In the genomic region with DNA sequence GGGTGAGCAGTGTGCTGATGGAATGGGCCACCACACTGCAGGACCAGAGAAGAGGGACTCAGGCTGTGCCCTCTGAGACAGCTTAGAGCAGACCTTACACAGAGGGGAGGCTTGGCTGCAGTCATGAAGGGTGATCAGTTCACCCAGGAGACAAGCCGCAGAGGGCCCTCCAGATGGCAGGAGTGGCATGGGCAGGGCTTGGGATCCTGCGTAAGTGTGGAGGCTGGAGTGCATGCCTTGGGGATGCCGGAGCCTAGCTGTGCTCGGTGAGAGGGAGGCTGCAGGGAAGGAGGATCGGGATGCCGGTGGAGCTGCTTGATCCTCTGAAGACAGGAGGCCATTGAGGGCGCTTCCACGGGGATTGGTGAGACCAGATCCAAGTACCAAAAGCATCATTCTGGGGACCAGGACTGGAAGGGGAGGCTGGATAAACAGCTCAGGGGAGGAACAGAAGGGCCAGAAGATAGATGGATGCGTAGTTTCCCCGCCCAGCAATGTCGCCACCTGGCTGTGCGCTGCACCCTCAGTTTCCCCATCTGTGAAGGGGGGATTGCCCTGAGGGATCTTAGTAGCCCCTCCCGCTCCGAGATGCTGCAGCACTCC, we compare ENCODE assay signal across 20 cellular contexts.
"Had no signal": no experiment of that assay in that cellular context is flagged by ENCODE, and none has a peak within 500 bp of the region (broad histone marks: within the 10 kb centered on the region; RNA-seq: fewer than 3 reads in every experiment).

No MANE protein-coding gene starts in this region.

- ATAC-seq: activated CD4-positive, alpha-beta T cell treated with anti-CD3 and anti-CD28 coated beads for 36 hours; psoas muscle; stimulated activated memory B cell treated with anti-CD40 and anti-IgM and Interleukin-4, amounts not matched to agents 10 μg/mL and 1 μg/mL and 100 μg/mL, for 72 hours; WTC11 had no signal

- H3K27ac Mint-ChIP-seq: activated CD4-positive, alpha-beta T cell treated with anti-CD3 and anti-CD28 coated beads for 36 hours; activated naive CD8-positive, alpha-beta T cell; activated T-helper 1 cell treated with anti-CD3 and anti-CD28 coated beads, Interleukin-12 subunit alpha, Interleukin-12 subunit beta, Interleukin-2, Interleukin-4 antibody, amounts not matched to agents 30 ng/mL and 10 ng/mL and 1 ng/mL, durations not matched to agents 14 hours and 24 hours and 36 hours; endodermal cell; nephron progenitor cell; stimulated activated memory B cell treated with anti-CD40 and anti-IgM and Interleukin-4, amounts not matched to agents 10 μg/mL and 1 μg/mL and 100 μg/mL, for 72 hours; type B pancreatic cell; WTC11 had no signal

- DNase-seq: activated CD4-positive, alpha-beta T cell treated with anti-CD3 and anti-CD28 coated beads for 36 hours; activated CD4-positive, alpha-beta T cell treated with anti-CD3 and anti-CD28 coated beads, Interleukin-2, amount 50 U/mL, for 48 hours; activated gamma-delta T cell treated with Interleukin-2 at 50 U/mL for 16 hours; activated T-cell treated with anti-CD3 and anti-CD28 coated beads for 4 hours; endodermal cell; glutamatergic neuron; islet precursor cell; nephron progenitor cell; psoas muscle; stimulated activated CD4-positive, alpha-beta T cell treated with anti-CD3 and anti-CD28 coated beads, Interleukin-4, amount 100 ng/mL, for 24 hours; testis had no signal

- H3K4me2 ChIP-seq: smooth muscle cell had no signal

- H3K27ac ChIP-seq: cardiac muscle cell, epithelial cell of prostate, foreskin keratinocyte, psoas muscle, testis had no signal

- H3K4me1 Mint-ChIP-seq: activated CD4-positive, alpha-beta T cell treated with anti-CD3 and anti-CD28 coated beads for 36 hours; nephron progenitor cell; stimulated activated memory B cell treated with anti-CD40 and anti-IgM and Interleukin-4, amounts not matched to agents 10 μg/mL and 1 μg/mL and 100 μg/mL, for 72 hours had no signal

- H3K27me3 ChIP-seq: testis had no signal

- H3K9me3 Mint-ChIP-seq: activated T-helper 1 cell treated with anti-CD3 and anti-CD28 coated beads, Interleukin-12 subunit alpha, Interleukin-12 subunit beta, Interleukin-2, Interleukin-4 antibody, amounts not matched to agents 30 ng/mL and 10 ng/mL and 1 ng/mL, durations not matched to agents 14 hours and 24 hours and 36 hours; endodermal cell; nephron progenitor cell; stimulated activated memory B cell treated with anti-CD40 and anti-IgM and Interleukin-4, amounts not matched to agents 10 μg/mL and 1 μg/mL and 100 μg/mL, for 72 hours; type B pancreatic cell; WTC11 had no signal

- H3K36me3 Mint-ChIP-seq: activated naive CD8-positive, alpha-beta T cell; stimulated activated memory B cell treated with anti-CD40 and anti-IgM and Interleukin-4, amounts not matched to agents 10 μg/mL and 1 μg/mL and 100 μg/mL, for 72 hours; type B pancreatic cell; WTC11 had no signal

- H3K36me3 ChIP-seq: cardiac muscle cell had no signal

- H3K4me3 Mint-ChIP-seq: activated CD4-positive, alpha-beta T cell treated with anti-CD3 and anti-CD28 coated beads for 36 hours; activated naive CD8-positive, alpha-beta T cell; activated T-helper 1 cell treated with anti-CD3 and anti-CD28 coated beads, Interleukin-12 subunit alpha, Interleukin-12 subunit beta, Interleukin-2, Interleukin-4 antibody, amounts not matched to agents 30 ng/mL and 10 ng/mL and 1 ng/mL, durations not matched to agents 14 hours and 24 hours and 36 hours; endodermal cell; nephron progenitor cell; stimulated activated memory B cell treated with anti-CD40 and anti-IgM and Interleukin-4, amounts not matched to agents 10 μg/mL and 1 μg/mL and 100 μg/mL, for 72 hours; type B pancreatic cell; WTC11 had no signal

- H3K4me3 ChIP-seq: cardiac muscle cell, psoas muscle, smooth muscle cell, testis had no signal

- H3K27me3 Mint-ChIP-seq: activated CD4-positive, alpha-beta T cell treated with anti-CD3 and anti-CD28 coated beads for 36 hours; activated naive CD8-positive, alpha-beta T cell had no signal

- H3K4me1 ChIP-seq: foreskin keratinocyte had no signal

- H3K9me3 ChIP-seq: psoas muscle, testis had no signal
